21 cellular contexts compared by ENCODE assay signal in genomic region chrX:28876415-28876814, GRCh38.
"Had no signal": no experiment of that assay in that cellular context is flagged by ENCODE, and none has a peak within 500 bp of the region (broad histone marks: within the 10 kb centered on the region; RNA-seq: fewer than 3 reads in every experiment).

No MANE protein-coding gene starts in this region.

- H3K4me1 Mint-ChIP-seq: stimulated activated effector memory CD8-positive, alpha-beta T cell treated with anti-CD3 and anti-CD28 coated beads, Interleukin-12 subunit alpha, Interleukin-12 subunit beta, amount 100 ng/mL, for 72 hours had no signal

- H3K9me3 ChIP-seq: heart left ventricle, lower lobe of right lung, right atrium auricular region, testis, tibial nerve, upper lobe of right lung, vagina had no signal

- H3K9me3 Mint-ChIP-seq: natural killer cell treated with Interleukin-12 subunit alpha and Interleukin-12 subunit beta and Interleukin-15 and Interleukin-18, amount 100 ng/mL, for 72 hours had no signal

- H3K27ac Mint-ChIP-seq: dendritic cell treated with granulocyte-macrophage colony-stimulating factor and Interleukin-4, amounts not matched to agents 40 ng/mL and 50 ng/mL, for 4 days; natural killer cell treated with Interleukin-12 subunit alpha and Interleukin-12 subunit beta and Interleukin-15 and Interleukin-18, amount 100 ng/mL, for 72 hours; stimulated activated effector memory CD8-positive, alpha-beta T cell treated with anti-CD3 and anti-CD28 coated beads, Interleukin-12 subunit alpha, Interleukin-12 subunit beta, amount 100 ng/mL, for 72 hours had no signal

- H3K36me3 ChIP-seq: heart left ventricle, lower lobe of right lung, right atrium auricular region, tibial nerve, upper lobe of right lung, vagina had no signal

- H3K27me3 Mint-ChIP-seq: dendritic cell treated with granulocyte-macrophage colony-stimulating factor and Interleukin-4, amounts not matched to agents 40 ng/mL and 50 ng/mL, for 4 days; natural killer cell treated with Interleukin-12 subunit alpha and Interleukin-12 subunit beta and Interleukin-15 and Interleukin-18, amount 100 ng/mL, for 72 hours had no signal

- DNase-seq: foreskin melanocyte; kidney glomerular epithelial cell; lower lobe of right lung; mesenchymal stem cell; midbrain; occipital lobe; stimulated activated CD4-positive, alpha-beta T cell treated with anti-CD3 and anti-CD28 coated beads, Interleukin-4, amount 100 ng/mL, for 1 hour; stimulated activated CD8-positive, alpha-beta memory T cell treated with anti-CD3 and anti-CD28 coated beads, Interleukin-4, amount 100 ng/mL, for 48 hours; stimulated activated naive CD8-positive, alpha-beta T cell treated with anti-CD3 and anti-CD28 coated beads, Interleukin-15, Interleukin-2, amounts not matched to agents 100 U/mL and 50 U/mL, for 24 hours; testis; upper lobe of right lung had no signal

- H3K27me3 ChIP-seq: heart left ventricle, right atrium auricular region, testis, tibial nerve, upper lobe of right lung, vagina had no signal

- H3K4me3 Mint-ChIP-seq: dendritic cell treated with granulocyte-macrophage colony-stimulating factor and Interleukin-4, amounts not matched to agents 40 ng/mL and 50 ng/mL, for 4 days; natural killer cell treated with Interleukin-12 subunit alpha and Interleukin-12 subunit beta and Interleukin-15 and Interleukin-18, amount 100 ng/mL, for 72 hours; stimulated activated effector memory CD8-positive, alpha-beta T cell treated with anti-CD3 and anti-CD28 coated beads, Interleukin-12 subunit alpha, Interleukin-12 subunit beta, amount 100 ng/mL, for 72 hours had no signal

- H3K36me3 Mint-ChIP-seq: natural killer cell treated with Interleukin-12 subunit alpha and Interleukin-12 subunit beta and Interleukin-15 and Interleukin-18, amount 100 ng/mL, for 72 hours; stimulated activated effector memory CD8-positive, alpha-beta T cell treated with anti-CD3 and anti-CD28 coated beads, Interleukin-12 subunit alpha, Interleukin-12 subunit beta, amount 100 ng/mL, for 72 hours had no signal

- H3K4me3 ChIP-seq: heart left ventricle, lower lobe of right lung, right atrium auricular region, smooth muscle cell, testis, tibial nerve, upper lobe of right lung, vagina had no signal

- H3K4me1 ChIP-seq: lower lobe of right lung, parathyroid adenoma, right atrium auricular region, testis, upper lobe of right lung, vagina had no signal

- ATAC-seq: heart left ventricle; left lobe of liver; lower lobe of right lung; natural killer cell treated with Interleukin-12 subunit alpha and Interleukin-12 subunit beta and Interleukin-15 and Interleukin-18, amount 100 ng/mL, for 72 hours; stimulated activated effector memory CD8-positive, alpha-beta T cell treated with anti-CD3 and anti-CD28 coated beads, Interleukin-12 subunit alpha, Interleukin-12 subunit beta, amount 100 ng/mL, for 72 hours; stimulated activated naive CD8-positive, alpha-beta T cell treated with anti-CD3 and anti-CD28 coated beads, Interleukin-15, Interleukin-2, amounts not matched to agents 100 U/mL and 50 U/mL, for 24 hours; upper lobe of right lung had no signal

- H3K27ac ChIP-seq: lower lobe of right lung, parathyroid adenoma, testis, upper lobe of right lung, vagina had no signal
